ENCODE assay signal across 1 cellular context in genomic region chr18:58228176-58228575, GRCh38.
TF ChIP-seq lines count a peak whose summit lies in the region.

No MANE protein-coding gene starts in this region.

TF ChIP-seq in H1, 55 proteins besides CTCF, POLR2A, EP300 and RAD21:
- TF ChIP-seq KDM4A (IDR thresholded peaks at IDR 0.05; ENCODE audit: low read depth, low read length, severe bottlenecking) (no peak), BCL11A (IDR thresholded peaks at IDR 0.05; ENCODE audit: low read depth in 2 of 2, low read length in 2 of 2) (no peak), JUND (IDR thresholded peaks at IDR 0.05; ENCODE audit: low read length) (no peak), HDAC6 (IDR thresholded peaks at IDR 0.05; ENCODE audit: low read depth, low read length) (no peak), CHD7 (IDR thresholded peaks at IDR 0.05; ENCODE audit: insufficient replicate concordance, low read length) (no peak), ZNF274 (IDR thresholded peaks at IDR 0.05; ENCODE audit: borderline replicate concordance, extremely low read depth, low read length) (no peak), TEAD4 (IDR thresholded peaks at IDR 0.05; ENCODE audit: low read depth, low read length) (no peak), POLR2AphosphoS5 (IDR thresholded peaks at IDR 0.05; ENCODE audit: low read depth, low read length) (no peak), SRF (IDR thresholded peaks at IDR 0.05; ENCODE audit: low read depth, low read length) (no peak), ATF2 (IDR thresholded peaks at IDR 0.05; ENCODE audit: low read length) (no peak), NRF1 (IDR thresholded peaks at IDR 0.05; ENCODE audit: low read depth, low read length) (no peak)
